Comparison of ENCODE assay signal across 16 cellular contexts in the genomic region with DNA sequence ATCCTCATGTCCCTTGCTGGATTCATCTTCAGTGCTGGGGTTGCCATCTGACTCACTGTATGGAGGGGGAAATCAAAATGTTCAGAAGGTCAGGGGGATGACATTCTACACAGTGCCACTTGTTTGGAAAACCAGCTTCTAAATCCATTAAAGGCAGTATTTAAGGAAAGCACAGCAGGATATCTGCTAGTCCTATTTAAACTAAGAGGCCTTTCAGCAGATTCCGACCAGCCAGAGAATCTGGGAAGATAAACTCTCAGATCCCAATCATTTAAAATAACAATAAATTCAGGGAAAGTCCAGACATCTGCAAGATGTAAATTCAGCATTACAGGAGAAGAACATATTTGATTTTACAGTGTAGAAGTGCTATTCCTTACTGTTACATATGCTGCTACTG. TPM values are rescaled to one million over a fixed set of nuclear protein-coding genes. Genes with fewer than 3 reads are reported as not detected.
DNase-seq lines count a peak whose midpoint lies in the region; ATAC-seq, FAIRE-seq and TF ChIP-seq lines count a peak whose summit lies in the region.
"Had no signal": no experiment of that assay in that cellular context is flagged by ENCODE, and none has a peak within 500 bp of the region (broad histone marks: within the 10 kb centered on the region; RNA-seq: fewer than 3 reads in every experiment).

No MANE protein-coding gene starts in this region.

- peaks cover 33% of the 10 kb centered on the region for H3K4me1 ChIP-seq in CD4-positive, CD25-positive, alpha-beta regulatory T cell (ENCODE audit: control insufficient read depth, insufficient read depth, low read length, poor library complexity, severe bottlenecking)
- H3K4me1 ChIP-seq in lower lobe of right lung = peaks cover 22% of the 10 kb centered on the region
- H3K4me1 ChIP-seq in neuronal stem cell (ENCODE audit: control insufficient read depth in 2 of 2, insufficient read depth in 1 of 2, low read depth in 1 of 2, low read length in 2 of 2) = peaks cover 6 to 13% of the 10 kb centered on the region in 2 donors
- H3K4me1 ChIP-seq: BE2C, uterus had no signal

- no peak overlapping the region for H3K18ac ChIP-seq in neuronal stem cell (ENCODE audit: low read length)

- no peak overlapping the region for H3K23ac ChIP-seq in neuronal stem cell (ENCODE audit: low read depth, low read length, poor library complexity)

- H3K4ac ChIP-seq in neuronal stem cell (ENCODE audit: low read length) = no peak overlapping the region

- H2BK15ac ChIP-seq in neuronal stem cell (ENCODE audit: low read length) = no peak overlapping the region

- peaks cover 10% of the 10 kb centered on the region for H3K79me1 ChIP-seq in neuronal stem cell (ENCODE audit: low read depth, low read length)

- H2AK5ac ChIP-seq in neuronal stem cell (ENCODE audit: low read depth, low read length) = no peak overlapping the region

- TF ChIP-seq CTCF in chondrocyte (IDR thresholded peaks at IDR 0.05) (no peak), nephron (IDR thresholded peaks at IDR 0.05; ENCODE audit: unreplicated experiment in 3 of 3) (no peak), lower lobe of right lung (IDR thresholded peaks at IDR 0.05) (no peak)

- H3K9me3 Mint-ChIP-seq in CD4-positive, CD25-positive, alpha-beta regulatory T cell = peaks cover 0 to 2% (median 0%) of the 10 kb centered on the region in 7 donors
- H3K9me3 Mint-ChIP-seq in IgD-negative memory B cell (no peaks in the 10 kb centered on the region), chondrocyte (ENCODE audit: low read depth) (no peaks in the 10 kb centered on the region), nephron (no peaks in the 10 kb centered on the region)
- H3K9me3 Mint-ChIP-seq: stimulated activated memory B cell treated with anti-CD40 and anti-IgM and Interleukin-4, amounts not matched to agents 10 μg/mL and 1 μg/mL and 100 μg/mL, for 72 hours had no signal

- peaks cover 69% of the 10 kb centered on the region for H3K27me3 Mint-ChIP-seq in CD4-positive, CD25-positive, alpha-beta regulatory T cell
- H3K27me3 Mint-ChIP-seq in IgD-negative memory B cell = peaks cover 40% of the 10 kb centered on the region
- H3K27me3 Mint-ChIP-seq in chondrocyte (ENCODE audit: low read depth) = no peaks in the 10 kb centered on the region
- peaks cover 15% of the 10 kb centered on the region for H3K27me3 Mint-ChIP-seq in nephron (ENCODE audit: low read depth)

- intact Hi-C loops in lower lobe of right lung (cut with DNase I) = no loop called here

- H3K27ac ChIP-seq in CD4-positive, CD25-positive, alpha-beta regulatory T cell (ENCODE audit: insufficient read depth, low read length, poor library complexity, severe bottlenecking) = no peak overlapping the region
- H3K27ac ChIP-seq in lower lobe of right lung (no peak overlapping the region), neuronal stem cell (replicated peaks; ENCODE audit: low read length) (no peak overlapping the region)
- H3K27ac ChIP-seq: uterus had no signal

- peak overlapping the region in 3 of 4 donors; percentile 69 to 79 (median 75) for H3K4me3 Mint-ChIP-seq in CD4-positive, CD25-positive, alpha-beta regulatory T cell
- H3K4me3 Mint-ChIP-seq in IgD-negative memory B cell (peak overlapping the region; percentile 12 to 79 (median 50)), chondrocyte (ENCODE audit: unreplicated experiment) (peak overlapping the region; percentile 86), nephron (peak overlapping the region; percentile 90 to 99 (median 95))

- peaks cover 6 to 33% (median 12%) of the 10 kb centered on the region in 4 donors for H3K4me1 Mint-ChIP-seq in CD4-positive, CD25-positive, alpha-beta regulatory T cell
- H3K4me1 Mint-ChIP-seq in IgD-negative memory B cell (peaks cover 5 to 6% (median 6%) of the 10 kb centered on the region in 3 donors), chondrocyte (ENCODE audit: low read depth) (peaks cover 40% of the 10 kb centered on the region), nephron (peaks cover 35% of the 10 kb centered on the region)

- H3K14ac ChIP-seq in neuronal stem cell (ENCODE audit: low read length) = no peak overlapping the region

- no peak for DNase-seq in CD4-positive, CD25-positive, alpha-beta regulatory T cell
- no peak for DNase-seq in chondrocyte (ENCODE audit: low spot score)
- no peak for DNase-seq in GM12892 (ENCODE audit: insufficient read length)
- no peak for DNase-seq in lower lobe of right lung
- DNase-seq in neuronal stem cell (ENCODE audit: low spot score) = no peak
- DNase-seq: activated CD4-positive, CD25-positive, alpha-beta regulatory T cell; BE2C; NCI-H1092 treated with DMSO at 0.1 percent for 48 hours; NCI-H345; stimulated activated CD4-positive, alpha-beta T cell treated with anti-CD3 and anti-CD28 coated beads, Interleukin-4, amount 100 ng/mL, for 1 hour; uterus had no signal

- H4K91ac ChIP-seq in neuronal stem cell (ENCODE audit: low read depth, low read length, poor library complexity) = no peak overlapping the region

- no peaks in the 10 kb centered on the region for H3K9me3 ChIP-seq in CD4-positive, CD25-positive, alpha-beta regulatory T cell (ENCODE audit: control insufficient read depth in 2 of 2, low read length in 2 of 2)
- no peaks in the 10 kb centered on the region for H3K9me3 ChIP-seq in lower lobe of right lung
- H3K9me3 ChIP-seq in neuronal stem cell (replicated peaks in 1 of 2; ENCODE audit: control insufficient read depth in 2 of 2, insufficient read depth in 1 of 2, low read depth in 1 of 2, low read length in 2 of 2) = no peaks in the 10 kb centered on the region
- H3K9me3 ChIP-seq: BE2C, uterus had no signal

- TF ChIP-seq POLR2A in GM12892 (IDR thresholded peaks at IDR 0.05; ENCODE audit: low read depth, low read length) = no peak

- H3K36me3 ChIP-seq in CD4-positive, CD25-positive, alpha-beta regulatory T cell (ENCODE audit: control insufficient read depth, insufficient read depth, low read length) = no peaks in the 10 kb centered on the region
- no peaks in the 10 kb centered on the region for H3K36me3 ChIP-seq in lower lobe of right lung
- peaks cover 6 to 35% of the 10 kb centered on the region in 2 donors for H3K36me3 ChIP-seq in neuronal stem cell (replicated peaks in 1 of 2; ENCODE audit: control insufficient read depth in 2 of 2, insufficient read depth in 2 of 2, low read length in 2 of 2)
- H3K36me3 ChIP-seq: BE2C, uterus had no signal

- no peak overlapping the region for H3K4me3 ChIP-seq in CD4-positive, CD25-positive, alpha-beta regulatory T cell (ENCODE audit: low read depth, low read length)
- H3K4me3 ChIP-seq in lower lobe of right lung (no peak overlapping the region), neuronal stem cell (ENCODE audit: low read length in 2 of 2) (no peak overlapping the region)

- H3K27ac Mint-ChIP-seq in CD4-positive, CD25-positive, alpha-beta regulatory T cell = peak overlapping the region in 1 of 3 donors; percentile 40
- no peak overlapping the region for H3K27ac Mint-ChIP-seq in IgD-negative memory B cell
- peak overlapping the region; percentile 92 for H3K27ac Mint-ChIP-seq in chondrocyte (ENCODE audit: unreplicated experiment)
- H3K27ac Mint-ChIP-seq in nephron = peak overlapping the region; percentile 44 to 76 (median 65)
- H3K27ac Mint-ChIP-seq: stimulated activated memory B cell treated with anti-CD40 and anti-IgM and Interleukin-4, amounts not matched to agents 10 μg/mL and 1 μg/mL and 100 μg/mL, for 72 hours had no signal

- H3K36me3 Mint-ChIP-seq in CD4-positive, CD25-positive, alpha-beta regulatory T cell = no peaks in the 10 kb centered on the region
- peaks cover 2% of the 10 kb centered on the region for H3K36me3 Mint-ChIP-seq in IgD-negative memory B cell
- peaks cover 12% of the 10 kb centered on the region for H3K36me3 Mint-ChIP-seq in chondrocyte (ENCODE audit: low read depth)
- H3K36me3 Mint-ChIP-seq in nephron (ENCODE audit: low read depth) = peaks cover 13% of the 10 kb centered on the region
- H3K36me3 Mint-ChIP-seq: stimulated activated memory B cell treated with anti-CD40 and anti-IgM and Interleukin-4, amounts not matched to agents 10 μg/mL and 1 μg/mL and 100 μg/mL, for 72 hours had no signal

- H2BK120ac ChIP-seq in neuronal stem cell (ENCODE audit: low read depth, low read length) = no peak overlapping the region

- WGBS in neuronal stem cell (ENCODE audit: extremely low coverage in 2 of 2, insufficient read length in 2 of 2, insufficient replicate concordance in 1 of 2), 2 donors = no CpG with 5 or more reads among the region's 1 CpG

- H3K4me2 ChIP-seq in neuronal stem cell (ENCODE audit: insufficient read depth, low read length, poor library complexity, severe bottlenecking) = no peak overlapping the region

- H3K9ac ChIP-seq in neuronal stem cell (ENCODE audit: low read depth, low read length, poor library complexity) = no peak overlapping the region

- no peak overlapping the region for H2AFZ ChIP-seq in neuronal stem cell (ENCODE audit: low read length)

- H3K27me3 ChIP-seq in CD4-positive, CD25-positive, alpha-beta regulatory T cell (ENCODE audit: control insufficient read depth, insufficient read depth, low read length) = peaks cover 38% of the 10 kb centered on the region
- H3K27me3 ChIP-seq in lower lobe of right lung (ENCODE audit: low read depth) (peaks cover 46% of the 10 kb centered on the region), neuronal stem cell (ENCODE audit: control insufficient read depth in 3 of 3, insufficient read depth in 3 of 3, low read depth in 1 of 3, low read length in 3 of 3) (no peaks in the 10 kb centered on the region)
- H3K27me3 ChIP-seq: uterus had no signal

- no peak for FAIRE-seq in GM12892 (lab: Jason Lieb, UNC)
- FAIRE-seq: GM18507 had no signal

- ATAC-seq in CD4-positive, CD25-positive, alpha-beta regulatory T cell (ENCODE audit: low read depth in 2 of 2) = no peak
- ATAC-seq in lower lobe of right lung = no peak
- ATAC-seq in HG02885 (IDR thresholded peaks at IDR 0.05; ENCODE audit: poor library complexity, unreplicated experiment) = no peak
- ATAC-seq: stimulated activated memory B cell treated with anti-CD40 and anti-IgM and Interleukin-4, amounts not matched to agents 10 μg/mL and 1 μg/mL and 100 μg/mL, for 72 hours had no signal

- no peak overlapping the region for H2BK5ac ChIP-seq in neuronal stem cell (ENCODE audit: low read length)

- no peak overlapping the region for H2BK12ac ChIP-seq in neuronal stem cell (ENCODE audit: low read length)

- H4K8ac ChIP-seq in neuronal stem cell (ENCODE audit: low read depth, low read length) = no peak overlapping the region

RNA-seq across cellular contexts. Expression of gene SIX4, which starts 3.8 kb away (rescaled TPM):
- not detected for total RNA-seq in CD4-positive, CD25-positive, alpha-beta regulatory T cell
- not detected for polyA plus RNA-seq in CD4-positive, CD25-positive, alpha-beta regulatory T cell
- not detected for polyA plus RNA-seq in IgD-negative memory B cell
- total RNA-seq in chondrocyte = 26.0 to 44.9 TPM (median 26.2 TPM) in 3 replicates
- polyA plus RNA-seq in GM12892 (2012; ENCODE audit: missing spikeins) = not detected
- 2.9 TPM for total RNA-seq in lower lobe of right lung
- polyA plus RNA-seq in neuronal stem cell (2013, experiment 1 of 2) = 8.6 TPM
- polyA plus RNA-seq in neuronal stem cell (2013, experiment 2 of 2) = 9.3 TPM

RNA-seq across cellular contexts. Expression of gene MNAT1, which starts 14.2 kb away (rescaled TPM):
- 17.0 TPM for total RNA-seq in CD4-positive, CD25-positive, alpha-beta regulatory T cell
- polyA plus RNA-seq in CD4-positive, CD25-positive, alpha-beta regulatory T cell = 10 to 100 TPM; 12.6 to 22.0 (median 14.5) TPM
- polyA plus RNA-seq in IgD-negative memory B cell = 18.0 TPM
- 42.4 to 71.1 TPM (median 42.7 TPM) in 3 replicates for total RNA-seq in chondrocyte
- 57.2 TPM for polyA plus RNA-seq in GM12892 (2012; ENCODE audit: missing spikeins)
- total RNA-seq in lower lobe of right lung = 21.5 TPM
- 51.7 TPM for polyA plus RNA-seq in neuronal stem cell (2013, experiment 1 of 2)
- polyA plus RNA-seq in neuronal stem cell (2013, experiment 2 of 2) = 51.9 TPM

Comparison
In these comparisons a context has a peak if more than half of its experiments do, and no peak if none do; other contexts are left out.
1. H3K27ac Mint-ChIP-seq: peak in chondrocyte (single experiment) and nephron (3 of 3); none in IgD-negative memory B cell (0 of 3).
2. Peak in every context shown above with its lines, with median percentiles within 50 percentile points of each other: H3K4me3 Mint-ChIP-seq.